In the genomic region with DNA sequence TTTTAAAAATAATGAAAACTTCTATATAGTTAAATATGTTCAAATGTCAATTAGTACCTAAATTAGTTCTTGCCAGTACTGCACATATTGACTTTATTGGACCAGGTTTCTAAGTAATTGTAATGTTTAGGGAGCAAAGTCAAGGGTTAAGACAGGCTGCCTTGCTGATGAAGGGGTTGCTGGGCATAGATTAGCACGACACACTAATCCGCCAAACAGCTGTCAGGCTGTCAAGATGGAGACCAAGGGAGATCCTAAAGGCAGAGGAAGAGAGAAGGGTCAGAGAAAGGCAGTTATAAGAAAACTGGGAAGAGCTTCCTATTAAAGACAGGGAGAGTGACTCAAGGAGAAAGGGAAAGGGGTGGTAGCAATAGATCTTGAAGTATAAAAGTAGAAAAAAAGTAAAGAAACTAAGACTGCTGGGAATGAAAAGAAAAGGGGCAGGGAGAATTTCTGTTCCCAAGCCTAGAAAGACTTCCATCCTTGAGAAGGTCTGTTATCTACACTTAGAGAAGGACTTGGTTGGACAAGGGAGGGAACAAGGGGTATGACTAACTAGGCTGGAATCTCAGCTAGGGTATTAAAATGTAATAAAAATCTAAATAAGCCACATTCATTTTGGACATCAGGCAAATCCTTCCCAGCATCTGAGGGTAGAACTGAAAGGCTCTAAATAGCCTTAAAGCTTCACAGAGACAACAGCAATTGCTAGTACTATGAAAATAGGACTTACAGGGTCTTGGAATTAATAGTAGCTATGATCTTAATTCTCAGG, we compare ENCODE assay signal across 15 cellular contexts.
A peak's percentile ranks its signal among the peaks of the same experiment; 100 is the strongest.
DNase-seq lines count a peak whose midpoint lies in the region; ATAC-seq, FAIRE-seq and TF ChIP-seq lines count a peak whose summit lies in the region.
"Had no signal": no experiment of that assay in that cellular context is flagged by ENCODE, and none has a peak within 500 bp of the region (broad histone marks: within the 10 kb centered on the region; RNA-seq: fewer than 3 reads in every experiment).

No MANE protein-coding gene starts in this region.

- no peaks in the 10 kb centered on the region for H3K9me3 Mint-ChIP-seq in effector memory CD8-positive, alpha-beta T cell

- H3K4me1 Mint-ChIP-seq in effector memory CD8-positive, alpha-beta T cell (ENCODE audit: low read depth in 2 of 2): peaks cover 2 to 3% of the 10 kb centered on the region in 2 donors
- H3K4me1 Mint-ChIP-seq: activated CD8-positive, alpha-beta memory T cell treated with anti-CD3 and anti-CD28 coated beads, Interleukin-2, amount 10 ng/mL, durations not matched to agents 7 days and 5 days had no signal

- H3K27me3 Mint-ChIP-seq in effector memory CD8-positive, alpha-beta T cell: no peaks in the 10 kb centered on the region
- H3K27me3 Mint-ChIP-seq: activated CD8-positive, alpha-beta memory T cell treated with anti-CD3 and anti-CD28 coated beads, Interleukin-2, amount 10 ng/mL, durations not matched to agents 7 days and 5 days had no signal

- in situ Hi-C loops in astrocyte of the cerebellum (cut with HindIII; ENCODE audit: low sequenced_read_pairs): no loop called here

- TF ChIP-seq CTCF in AG09319 (IDR thresholded peaks at IDR 0.05; ENCODE audit: low read depth, low read length) (no peak), astrocyte of the cerebellum (IDR thresholded peaks at IDR 0.05; ENCODE audit: low read depth, low read length, missing control alignments) (no peak)

- DNase-seq in AG09319 (ENCODE audit: extremely low read depth, low read depth) (peak; percentile 14), HTR-8/SVneo (ENCODE audit: insufficient read length, low spot score) (peak; percentile 20), astrocyte of the cerebellum (ENCODE audit: low read depth) (peak; percentile 46), kidney tubule cell (ENCODE audit: low spot score) (peak; percentile 49), cardiac septum (ENCODE audit: low spot score) (no peak), NCI-H1417 treated with DMSO at 0.1 percent for 48 hours (lab: John Stamatoyannopoulos, UW) (no peak)
- no peak for DNase-seq in effector memory CD8-positive, alpha-beta T cell
- DNase-seq: activated CD8-positive, alpha-beta memory T cell treated with anti-CD3 and anti-CD28 coated beads, Interleukin-2, amount 10 ng/mL, durations not matched to agents 7 days and 5 days; MV-4-11; NCI-H446 treated with DMSO at 0.1 percent for 48 hours; pancreas; stimulated activated naive CD4-positive, alpha-beta T cell treated with Interleukin-2 at 50 U/mL for 16 hours had no signal

- H3K4me3 Mint-ChIP-seq in effector memory CD8-positive, alpha-beta T cell: no peak overlapping the region
- H3K4me3 Mint-ChIP-seq: activated CD8-positive, alpha-beta memory T cell treated with anti-CD3 and anti-CD28 coated beads, Interleukin-2, amount 10 ng/mL, durations not matched to agents 7 days and 5 days had no signal

- peaks cover 6% of the 10 kb centered on the region for H3K36me3 Mint-ChIP-seq in effector memory CD8-positive, alpha-beta T cell (ENCODE audit: insufficient read depth)
- H3K36me3 Mint-ChIP-seq: activated CD8-positive, alpha-beta memory T cell treated with anti-CD3 and anti-CD28 coated beads, Interleukin-2, amount 10 ng/mL, durations not matched to agents 7 days and 5 days had no signal

- no peak overlapping the region for H3K4me3 ChIP-seq in astrocyte of the cerebellum (ENCODE audit: low read depth, low read length)
- H3K4me3 ChIP-seq: BLaER1 treated with 17β-estradiol and CSF1 and Interleukin-3, amounts not matched to agents 10 nM and 100 nM; pancreas had no signal

- no peak for FAIRE-seq in HTR-8/SVneo (lab: Jason Lieb, UNC)
- FAIRE-seq: pancreas had no signal

- no peak for ATAC-seq in HG02759 (IDR thresholded peaks at IDR 0.05; ENCODE audit: unreplicated experiment)
- no peak for ATAC-seq in effector memory CD8-positive, alpha-beta T cell (replicated peaks)
- ATAC-seq: activated CD8-positive, alpha-beta memory T cell treated with anti-CD3 and anti-CD28 coated beads, Interleukin-2, amount 10 ng/mL, durations not matched to agents 7 days and 5 days; Right ventricle myocardium inferior had no signal

- H3K27ac Mint-ChIP-seq in effector memory CD8-positive, alpha-beta T cell: no peak overlapping the region
- H3K27ac Mint-ChIP-seq: activated CD8-positive, alpha-beta memory T cell treated with anti-CD3 and anti-CD28 coated beads, Interleukin-2, amount 10 ng/mL, durations not matched to agents 7 days and 5 days had no signal

- intact Hi-C loops in cardiac septum (cut with DNase I): no loop called here

Comparison
In these comparisons a context has a peak if more than half of its experiments do, and no peak if none do; other contexts are left out.
1. DNase-seq: peak in AG09319 (single experiment), HTR-8/SVneo (single experiment), astrocyte of the cerebellum (single experiment) and kidney tubule cell (single experiment); none in cardiac septum (single experiment), effector memory CD8-positive, alpha-beta T cell (0 of 3) and NCI-H1417 treated with DMSO at 0.1 percent for 48 hours (single experiment).